In genomic region chr6:131532476-131533108, GRCh38 we compare ENCODE assay signal across 11 cellular contexts. TPM values are rescaled to one million over a fixed set of nuclear protein-coding genes. Genes with fewer than 3 reads are reported as not detected.
DNase-seq lines count a peak whose midpoint lies in the region; ATAC-seq and TF ChIP-seq lines count a peak whose summit lies in the region.
"Had no signal": no experiment of that assay in that cellular context is flagged by ENCODE, and none has a peak within 500 bp of the region (broad histone marks: within the 10 kb centered on the region; RNA-seq: fewer than 3 reads in every experiment).

No MANE protein-coding gene starts in this region.

- no peaks in the 10 kb centered on the region for H3K36me3 ChIP-seq in BE2C

- TF ChIP-seq CTCF in BE2C (IDR thresholded peaks at IDR 0.05; ENCODE audit: low read depth, low read length): no peak

- H3K9me3 ChIP-seq in BE2C: no peaks in the 10 kb centered on the region

- no peaks in the 10 kb centered on the region for H3K27me3 ChIP-seq in BE2C

- peak; percentile 65 for DNase-seq in activated CD8-positive, alpha-beta memory T cell treated with anti-CD3 and anti-CD28 coated beads for 24 hours
- peak in 2 of 3 experiments; percentile 34 to 60 for DNase-seq in stimulated activated CD4-positive, alpha-beta T cell treated with anti-CD3 and anti-CD28 coated beads, TNF-alpha, amount 100 ng/mL, for 24 hours (ENCODE audit: low read depth in 3 of 3)
- DNase-seq in Ammon's horn (ENCODE audit: low spot score): no peak
- DNase-seq in BE2C: no peak
- no peak for DNase-seq in cerebellum (ENCODE audit: low spot score)
- DNase-seq: NCI-H82 had no signal

- H3K4me1 ChIP-seq in BE2C: no peaks in the 10 kb centered on the region

- no peak overlapping the region for H3K4me3 ChIP-seq in BE2C (ENCODE audit: low read depth, low read length)

- ATAC-seq in GM19372 (IDR thresholded peaks at IDR 0.05; ENCODE audit: low read depth, unreplicated experiment) (peak; percentile 72), HG03066 (IDR thresholded peaks at IDR 0.05; ENCODE audit: low read depth, unreplicated experiment) (peak; percentile 71), GM21526 (IDR thresholded peaks at IDR 0.05; ENCODE audit: low FRiP score, unreplicated experiment) (no peak)
- ATAC-seq: sciatic nerve had no signal

RNA-seq across cellular contexts. Expression of gene ARG1, which starts 40.4 kb away (rescaled TPM):
- not detected for polyA plus RNA-seq in BE2C (2012; ENCODE audit: insufficient read depth, insufficient read length, low read depth)
- 1.3 TPM for total RNA-seq in cerebellum
- total RNA-seq: astrocyte had no signal

Comparison
In these comparisons a context has a peak if more than half of its experiments do, and no peak if none do; other contexts are left out.
1. DNase-seq: peak in activated CD8-positive, alpha-beta memory T cell treated with anti-CD3 and anti-CD28 coated beads for 24 hours (single experiment) and stimulated activated CD4-positive, alpha-beta T cell treated with anti-CD3 and anti-CD28 coated beads, TNF-alpha, amount 100 ng/mL, for 24 hours (2 of 3); none in Ammon's horn (single experiment), BE2C (single experiment) and cerebellum (single experiment).